8 cellular contexts compared by ENCODE assay signal in the genomic region with DNA sequence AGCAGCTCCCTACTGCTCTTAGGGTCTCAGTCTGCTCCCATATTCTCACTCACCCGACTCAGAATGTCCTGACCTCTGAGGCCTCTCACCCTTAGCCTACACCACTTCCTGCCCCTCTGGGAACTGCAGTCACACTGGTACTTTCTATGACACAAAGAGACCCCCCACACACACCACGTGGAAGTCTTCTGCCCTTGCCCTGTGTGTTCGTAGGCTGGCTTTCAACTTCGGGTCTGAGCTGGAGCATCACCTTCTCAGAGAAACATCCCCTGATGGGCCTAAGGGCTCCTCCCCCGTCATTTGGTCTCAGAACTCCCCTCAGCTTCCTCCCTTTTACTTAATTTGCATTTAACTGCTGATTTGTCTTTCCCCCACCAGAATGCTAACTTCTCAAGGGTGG. TPM values are rescaled to one million over a fixed set of nuclear protein-coding genes. Genes with fewer than 3 reads are reported as not detected.
DNase-seq lines count a peak whose midpoint lies in the region; ATAC-seq and TF ChIP-seq lines count a peak whose summit lies in the region.
"Not testable (repeated sequence)": the region's sequence is repeated elsewhere in the genome, so short reads cannot be mapped to it uniquely, and the experiment has no call there.

No MANE protein-coding gene starts in this region.

- H3K27me3 Mint-ChIP-seq in activated CD4-positive, alpha-beta T cell treated with anti-CD3 and anti-CD28 coated beads, Interleukin-2, amount 10 ng/mL, durations not matched to agents 24 days and 14 days; activated naive CD8-positive, alpha-beta T cell treated with anti-CD3 and anti-CD28 coated beads for 36 hours: not testable (repeated sequence)

- not testable (repeated sequence) for H3K4me3 Mint-ChIP-seq in activated CD4-positive, alpha-beta T cell treated with anti-CD3 and anti-CD28 coated beads, Interleukin-2, amount 10 ng/mL, durations not matched to agents 24 days and 14 days; activated naive CD8-positive, alpha-beta T cell treated with anti-CD3 and anti-CD28 coated beads for 36 hours

- intact Hi-C loops in activated CD4-positive, alpha-beta T cell treated with anti-CD3 and anti-CD28 coated beads, Interleukin-2, amount 10 ng/mL, durations not matched to agents 24 days and 14 days (cut with micrococcal nuclease): loop anchor here (1.0 kb wide), 1 partner anchor 23 kb away; no protein-coding TSS in a partner anchor

- peak; percentile 43 for ATAC-seq in GM19324 (IDR thresholded peaks at IDR 0.05; ENCODE audit: low FRiP score, unreplicated experiment)
- ATAC-seq in GM21723 (IDR thresholded peaks at IDR 0.05; ENCODE audit: unreplicated experiment): peak; percentile 77
- ATAC-seq in HG02981 (IDR thresholded peaks at IDR 0.05; ENCODE audit: unreplicated experiment): peak; percentile 80
- peak; percentile 66 for ATAC-seq in HG03520 (IDR thresholded peaks at IDR 0.05; ENCODE audit: unreplicated experiment)

- peak; percentile 56 for DNase-seq in GM12865 (ENCODE audit: low read depth)
- DNase-seq in activated CD4-positive, alpha-beta T cell treated with anti-CD3 and anti-CD28 coated beads, Interleukin-2, amount 10 ng/mL, durations not matched to agents 24 days and 14 days: not testable (repeated sequence)
- DNase-seq in activated naive CD8-positive, alpha-beta T cell treated with anti-CD3 and anti-CD28 coated beads for 36 hours: peak; percentile 63
- peak; percentile 11 for DNase-seq in stimulated activated CD4-positive, alpha-beta T cell treated with anti-CD3 and anti-CD28 coated beads, Interleukin-4, amount 100 ng/mL, for 24 hours

- H3K4me3 ChIP-seq in GM12865 (ENCODE audit: low read depth, low read length): not testable (repeated sequence)

- H3K36me3 Mint-ChIP-seq in activated CD4-positive, alpha-beta T cell treated with anti-CD3 and anti-CD28 coated beads, Interleukin-2, amount 10 ng/mL, durations not matched to agents 24 days and 14 days (ENCODE audit: low read depth); activated naive CD8-positive, alpha-beta T cell treated with anti-CD3 and anti-CD28 coated beads for 36 hours: not testable (repeated sequence)

- H3K27ac Mint-ChIP-seq in activated CD4-positive, alpha-beta T cell treated with anti-CD3 and anti-CD28 coated beads, Interleukin-2, amount 10 ng/mL, durations not matched to agents 24 days and 14 days: peak overlapping the region; percentile 67
- H3K27ac Mint-ChIP-seq in activated naive CD8-positive, alpha-beta T cell treated with anti-CD3 and anti-CD28 coated beads for 36 hours: peak overlapping the region; percentile 82

- H3K9me3 Mint-ChIP-seq in activated CD4-positive, alpha-beta T cell treated with anti-CD3 and anti-CD28 coated beads, Interleukin-2, amount 10 ng/mL, durations not matched to agents 24 days and 14 days; activated naive CD8-positive, alpha-beta T cell treated with anti-CD3 and anti-CD28 coated beads for 36 hours: not testable (repeated sequence)

- not testable (repeated sequence) for TF ChIP-seq CTCF in GM12865 (IDR thresholded peaks at IDR 0.05; ENCODE audit: insufficient read depth, low read depth, low read length, missing control alignments)

- peaks cover 21% of the 10 kb centered on the region for H3K4me1 Mint-ChIP-seq in activated CD4-positive, alpha-beta T cell treated with anti-CD3 and anti-CD28 coated beads, Interleukin-2, amount 10 ng/mL, durations not matched to agents 24 days and 14 days
- H3K4me1 Mint-ChIP-seq in activated naive CD8-positive, alpha-beta T cell treated with anti-CD3 and anti-CD28 coated beads for 36 hours: peaks cover 26% of the 10 kb centered on the region

RNA-seq across cellular contexts. Expression of a gene that starts 22.0 kb away (rescaled TPM):
- total RNA-seq in activated CD4-positive, alpha-beta T cell treated with anti-CD3 and anti-CD28 coated beads, Interleukin-2, amount 10 ng/mL, durations not matched to agents 24 days and 14 days: 161 and 186 TPM in 2 replicates
- total RNA-seq in activated naive CD8-positive, alpha-beta T cell treated with anti-CD3 and anti-CD28 coated beads for 36 hours: 100 to 1,000 TPM; 141 to 143 TPM
